8 cellular contexts compared by ENCODE assay signal in genomic region chr1:203672354-203672753, GRCh38. TPM values are rescaled to one million over a fixed set of nuclear protein-coding genes. Genes with fewer than 3 reads are reported as not detected.
DNase-seq lines count a peak whose midpoint lies in the region; ATAC-seq and TF ChIP-seq lines count a peak whose summit lies in the region.

No MANE protein-coding gene starts in this region.

- peak; percentile 18 for DNase-seq in AG09309 (ENCODE audit: low read depth)
- DNase-seq in PC-3: no peak
- no peak for DNase-seq in esophagus muscularis mucosa (ENCODE audit: extremely low spot score)
- no peak for DNase-seq in NCI-H510A treated with DMSO at 0.1 percent for 48 hours (lab: John Stamatoyannopoulos, UW)
- DNase-seq in NK-92 treated with Interleukin-12 subunit alpha and Interleukin-12 subunit beta, amount 100 ng/mL, for 24 hours (lab: John Stamatoyannopoulos, UW): no peak
- no peak for DNase-seq in NCI-H226
- DNase-seq in inferior parietal cortex (ENCODE audit: extremely low spot score): no peak

- peak overlapping the region; percentile 57 to 76 (median 67) for H3K4me3 Mint-ChIP-seq in nephron

- TF ChIP-seq POLR2A in esophagus muscularis mucosa (IDR thresholded peaks at IDR 0.05; ENCODE audit: low read depth): no peak

- H3K4me1 Mint-ChIP-seq in nephron: peaks cover 67% of the 10 kb centered on the region

- peaks cover 4% of the 10 kb centered on the region for H3K36me3 Mint-ChIP-seq in nephron (ENCODE audit: low read depth)

- WGBS in esophagus muscularis mucosa: 15% methylated on average over 8 of the region's 11 CpGs

- H3K79me2 ChIP-seq in PC-3 (ENCODE audit: low read length): peaks cover 46% of the 10 kb centered on the region

- peaks cover 3% of the 10 kb centered on the region for H3F3A ChIP-seq in PC-3 (ENCODE audit: low read length, unreplicated experiment)

- TF ChIP-seq EP300 in esophagus muscularis mucosa (IDR thresholded peaks at IDR 0.05): no peak

- no peak overlapping the region for H2AFZ ChIP-seq in PC-3 (ENCODE audit: low read length)

- CTCF ChIA-PET in PC-3 (lab: Charles Lee): interaction anchor here (0.7 kb wide), 1 partner anchor 9 kb away, joined by 6 read pairs; no protein-coding TSS in a partner anchor

- H3K4me1 ChIP-seq in PC-3 (ENCODE audit: insufficient read depth, low read length) (peaks cover 46% of the 10 kb centered on the region), esophagus muscularis mucosa (peaks cover 94 to 100% (median 100%) of the 10 kb centered on the region in 4 donors)

- intact Hi-C loops in PC-3 (cut with micrococcal nuclease): loop anchor here (5.0 kb wide), 1 partner anchor 45 kb away; the partner anchor contains the start of gene ATP2B4
- intact Hi-C loops in esophagus muscularis mucosa (cut with DNase I): loop anchor here (5.0 kb wide), 1 partner anchor 40 kb away; no protein-coding TSS in a partner anchor

- TF ChIP-seq CTCF in AG09309 (IDR thresholded peaks at IDR 0.05; ENCODE audit: control insufficient read depth, insufficient read depth, low read depth, low read length, missing control alignments) (no peak), PC-3 (conservative IDR thresholded peaks at IDR 0.05; ENCODE audit: low read depth, low read length) (no peak), esophagus muscularis mucosa (IDR thresholded peaks at IDR 0.05) (no peak), nephron (IDR thresholded peaks at IDR 0.05; ENCODE audit: unreplicated experiment in 3 of 3) (no peak)

- no peaks in the 10 kb centered on the region for H3K36me3 ChIP-seq in PC-3 (ENCODE audit: low read depth, low read length)
- peaks cover 0 to 4% (median 0%) of the 10 kb centered on the region in 4 donors for H3K36me3 ChIP-seq in esophagus muscularis mucosa

- no TSS peak for BruUV-seq in PC-3 (replicated peaks; lab: Mats Ljungman, UMichigan)

- no peak for ATAC-seq in PC-3

- no peaks in the 10 kb centered on the region for H4K20me1 ChIP-seq in PC-3 (ENCODE audit: low read length)

- H3K9me2 ChIP-seq in PC-3 (replicated peaks; ENCODE audit: low read length): no peaks in the 10 kb centered on the region

- POLR2A ChIA-PET in PC-3 (lab: Charles Lee; ENCODE audit: unreplicated experiment): no interaction called here

- H3K4me3 ChIP-seq in AG09309 (ENCODE audit: control insufficient read depth, low read depth, low read length): no peak overlapping the region
- no peak overlapping the region for H3K4me3 ChIP-seq in PC-3 (ENCODE audit: low read length)
- H3K4me3 ChIP-seq in esophagus muscularis mucosa: peak overlapping the region in 2 of 4 donors; percentile 6 to 10

- no peaks in the 10 kb centered on the region for H3K27me3 ChIP-seq in PC-3 (ENCODE audit: low read length)
- no peaks in the 10 kb centered on the region for H3K27me3 ChIP-seq in esophagus muscularis mucosa

- H3K27me3 Mint-ChIP-seq in nephron (ENCODE audit: low read depth): no peaks in the 10 kb centered on the region

- H3K4me2 ChIP-seq in PC-3 (ENCODE audit: low read length): no peak overlapping the region

- no peak overlapping the region for H3K9ac ChIP-seq in PC-3 (ENCODE audit: low read length)

- peak overlapping the region; percentile 84 to 96 (median 93) for H3K27ac Mint-ChIP-seq in nephron

- H3K27ac ChIP-seq in PC-3 (ENCODE audit: low read length) (0 out of 2 replicates have a peak overlapping the region, but pooled peaks have one; percentile 87), esophagus muscularis mucosa (replicated peaks in 1 of 4) (peak overlapping the region; percentile 81 to 95 (median 91))

- H3K9me3 Mint-ChIP-seq in nephron: no peaks in the 10 kb centered on the region

- no peaks in the 10 kb centered on the region for H3K9me3 ChIP-seq in PC-3 (ENCODE audit: low read length)
- H3K9me3 ChIP-seq in esophagus muscularis mucosa: no peaks in the 10 kb centered on the region

RNA-seq across cellular contexts. Expression of gene ATP2B4, which starts 45.7 kb away (rescaled TPM):
- 32.7 and 49.5 TPM in 2 replicates for total RNA-seq in PC-3 (2014; rRNA removed)
- 100 to 1,000 TPM; 177 to 395 (median 260) TPM for total RNA-seq in esophagus muscularis mucosa
